8 cellular contexts compared by ENCODE assay signal in the genomic region with DNA sequence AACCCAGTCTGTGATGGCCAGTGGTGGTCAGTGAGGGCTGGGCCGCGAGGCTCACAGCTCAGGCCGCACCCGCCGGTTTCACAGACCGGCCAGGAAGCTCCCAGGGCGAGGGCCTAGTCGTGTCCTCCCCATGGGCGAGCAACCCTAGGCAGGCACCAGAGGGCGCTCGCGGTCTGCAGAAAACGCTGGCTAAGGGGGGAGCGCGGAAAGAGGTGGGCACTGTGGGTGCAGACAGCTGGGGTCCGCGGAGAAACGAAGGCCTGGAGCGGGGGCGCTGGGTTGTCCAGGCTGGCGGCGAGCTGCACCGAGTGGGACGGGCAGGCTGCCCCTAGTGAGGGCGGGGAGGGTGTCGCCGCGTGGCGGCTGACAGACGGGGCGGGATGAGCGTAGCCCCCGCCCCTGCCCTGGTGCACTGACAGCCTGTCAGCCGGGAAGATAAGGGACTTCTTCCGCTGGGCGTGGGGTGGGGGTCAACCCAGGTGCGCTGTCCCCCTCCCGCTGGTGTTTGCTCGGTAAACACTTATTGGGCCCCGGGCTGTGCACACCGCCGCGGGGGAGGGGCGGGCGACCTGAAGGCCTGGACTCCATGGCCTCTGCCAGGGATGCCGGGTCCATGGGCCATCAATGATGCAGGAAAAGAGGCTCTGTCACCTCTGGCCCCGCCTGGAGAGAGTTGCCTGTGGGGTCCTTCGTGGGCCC. TPM values are rescaled to one million over a fixed set of nuclear protein-coding genes. Genes with fewer than 3 reads are reported as not detected.
DNase-seq lines count a peak whose midpoint lies in the region; ATAC-seq and TF ChIP-seq lines count a peak whose summit lies in the region.

No MANE protein-coding gene starts in this region.

- no peak for ATAC-seq in GM18505 (IDR thresholded peaks at IDR 0.05; ENCODE audit: unreplicated experiment)

- in situ Hi-C loops in SK-MEL-5 (cut with HindIII; ENCODE audit: low pct_unique_long_range_greater_than_20kb, low sequenced_read_pairs), result no loop called here

- TF ChIP-seq POLR2A in GM18505 (IDR thresholded peaks at IDR 0.05; ENCODE audit: borderline replicate concordance, extremely low read depth, insufficient read depth, insufficient read length), result no peak

- no peak overlapping the region for H3K27ac ChIP-seq in subcutaneous abdominal adipose tissue (ENCODE audit: low read depth, low read length)

- H3K4me1 ChIP-seq in subcutaneous abdominal adipose tissue (ENCODE audit: control insufficient read depth in 5 of 5, insufficient read depth in 5 of 5, low read length in 5 of 5), result peaks cover 0 to 14% (median 7%) of the 10 kb centered on the region in 5 donors

- H3K36me3 ChIP-seq in subcutaneous abdominal adipose tissue (ENCODE audit: control insufficient read depth in 5 of 5, insufficient read depth in 5 of 5, low read length in 5 of 5), result no peaks in the 10 kb centered on the region

- peak overlapping the region in 3 of 5 donors; percentile 47 to 58 (median 53) for H3K9ac ChIP-seq in subcutaneous abdominal adipose tissue (ENCODE audit: low read length in 5 of 5)

- DNase-seq in GM03348 (ENCODE audit: low spot score), result peak; percentile 95
- DNase-seq in Kasumi-1 (lab: John Stamatoyannopoulos, UW), result peak; percentile 71 to 75
- DNase-seq in SK-MEL-5 (ENCODE audit: low read depth, low spot score), result peak; percentile 83
- DNase-seq in activated naive CD4-positive, alpha-beta T cell (lab: John Stamatoyannopoulos, UW), result peak; percentile 73 to 89 (median 82)
- peak; percentile 84 for DNase-seq in germinal center (ENCODE audit: low spot score)
- peak; percentile 73 for DNase-seq in occipital lobe (lab: John Stamatoyannopoulos, UW)

- H3K9me3 ChIP-seq in subcutaneous abdominal adipose tissue (ENCODE audit: control insufficient read depth in 5 of 5, low read length in 5 of 5), result no peaks in the 10 kb centered on the region

- H3K27me3 ChIP-seq in subcutaneous abdominal adipose tissue (ENCODE audit: control insufficient read depth in 5 of 5, insufficient read depth in 4 of 5, low read length in 5 of 5), result peaks cover 0 to 9% (median 6%) of the 10 kb centered on the region in 5 donors

- peak overlapping the region in 4 of 5 donors; percentile 36 to 63 (median 44) for H3K4me3 ChIP-seq in subcutaneous abdominal adipose tissue (ENCODE audit: low read depth in 1 of 5, low read length in 5 of 5)

RNA-seq across cellular contexts. Expression of a gene that starts 7.5 kb away (rescaled TPM):
- total RNA-seq in SK-MEL-5 (2014; rRNA removed; shearing (Covaris generic)), result 1.5 and 1.6 TPM in 2 replicates
- polyA plus RNA-seq in SK-MEL-5 (2015; cell fraction: cytosol; rRNA removed), result 2.4 and 3.1 TPM in 2 replicates
- polyA plus RNA-seq in SK-MEL-5 (2015; cell fraction: nucleus; rRNA removed), result 8.7 and 16.5 TPM in 2 replicates
- 21.8 TPM for total RNA-seq in occipital lobe

RNA-seq across cellular contexts. Expression of a gene that starts 16.5 kb away (rescaled TPM):
- total RNA-seq in SK-MEL-5 (2014; rRNA removed; shearing (Covaris generic)), result 13.8 and 16.3 TPM in 2 replicates
- polyA plus RNA-seq in SK-MEL-5 (2015; cell fraction: cytosol; rRNA removed), result 22.5 and 23.6 TPM in 2 replicates
- 51.0 and 81.0 TPM in 2 replicates for polyA plus RNA-seq in SK-MEL-5 (2015; cell fraction: nucleus; rRNA removed)
- 167 TPM for total RNA-seq in occipital lobe

RNA-seq across cellular contexts. Expression of a gene that starts 29.8 kb away (rescaled TPM):
- total RNA-seq in SK-MEL-5 (2014; rRNA removed; shearing (Covaris generic)), result 0.08 TPM in 1 of 2 replicates, not detected in the other
- polyA plus RNA-seq in SK-MEL-5 (2015; cell fraction: cytosol; rRNA removed), result 0.05 TPM in 1 of 2 replicates, not detected in the other
- not detected in 2 replicates for polyA plus RNA-seq in SK-MEL-5 (2015; cell fraction: nucleus; rRNA removed)
- total RNA-seq in occipital lobe, result 0.62 TPM
